In genomic region chr11:73454987-73455386, GRCh38 we compare ENCODE assay signal across 14 cellular contexts.
"Had no signal": no experiment of that assay in that cellular context is flagged by ENCODE, and none has a peak within 500 bp of the region (broad histone marks: within the 10 kb centered on the region; RNA-seq: fewer than 3 reads in every experiment).

No MANE protein-coding gene starts in this region.

- H3K27ac ChIP-seq: coronary artery, left lung, parathyroid adenoma, SJSA1, suprapubic skin had no signal

- H3K27ac Mint-ChIP-seq: activated CD4-positive, alpha-beta memory T cell treated with anti-CD3 and anti-CD28 coated beads for 36 hours; activated naive CD8-positive, alpha-beta T cell treated with anti-CD3 and anti-CD28 coated beads for 36 hours; type B pancreatic cell had no signal

- H3K9ac ChIP-seq: parathyroid adenoma had no signal

- H3K27me3 Mint-ChIP-seq: activated CD4-positive, alpha-beta memory T cell treated with anti-CD3 and anti-CD28 coated beads for 36 hours; activated naive CD8-positive, alpha-beta T cell treated with anti-CD3 and anti-CD28 coated beads for 36 hours; type B pancreatic cell had no signal

- H3K27me3 ChIP-seq: left lung, SJSA1, suprapubic skin had no signal

- H3K9me3 ChIP-seq: left lung, SJSA1, suprapubic skin had no signal

- ATAC-seq: activated T-cell treated with anti-CD3 and anti-CD28 coated beads, Interleukin-2, amount 50 U/mL, for 4 hours; left lung had no signal

- H3K9me3 Mint-ChIP-seq: activated CD4-positive, alpha-beta memory T cell treated with anti-CD3 and anti-CD28 coated beads for 36 hours; activated naive CD8-positive, alpha-beta T cell treated with anti-CD3 and anti-CD28 coated beads for 36 hours; activated T-cell treated with anti-CD3 and anti-CD28 coated beads, Interleukin-2, amount 50 U/mL, for 4 hours; type B pancreatic cell had no signal

- H3K4me3 ChIP-seq: coronary artery, left lung, SJSA1, suprapubic skin had no signal

- H3K4me3 Mint-ChIP-seq: activated CD4-positive, alpha-beta memory T cell treated with anti-CD3 and anti-CD28 coated beads for 36 hours; activated naive CD8-positive, alpha-beta T cell treated with anti-CD3 and anti-CD28 coated beads for 36 hours; activated T-cell treated with anti-CD3 and anti-CD28 coated beads, Interleukin-2, amount 50 U/mL, for 4 hours; type B pancreatic cell had no signal

- H3K4me1 ChIP-seq: parathyroid adenoma, SJSA1, suprapubic skin had no signal

- H3K36me3 Mint-ChIP-seq: activated CD4-positive, alpha-beta memory T cell treated with anti-CD3 and anti-CD28 coated beads for 36 hours had no signal

- DNase-seq: activated CD4-positive, alpha-beta memory T cell treated with anti-CD3 and anti-CD28 coated beads for 36 hours; activated gamma-delta T cell; activated naive CD8-positive, alpha-beta T cell treated with anti-CD3 and anti-CD28 coated beads for 36 hours; activated T-cell treated with anti-CD3 and anti-CD28 coated beads, Interleukin-2, amount 50 U/mL, for 4 hours; effector CD8-positive, alpha-beta T cell; left lung; stimulated activated CD4-positive, alpha-beta T cell treated with anti-CD3 and anti-CD28 coated beads, Interleukin-2, amount 100 ng/mL, for 24 hours; stimulated activated naive CD4-positive, alpha-beta T cell treated with Interleukin-2 at 50 U/mL for 16 hours; SW 1271 had no signal

- H3K36me3 ChIP-seq: left lung, SJSA1, suprapubic skin had no signal
